In the genomic region with DNA sequence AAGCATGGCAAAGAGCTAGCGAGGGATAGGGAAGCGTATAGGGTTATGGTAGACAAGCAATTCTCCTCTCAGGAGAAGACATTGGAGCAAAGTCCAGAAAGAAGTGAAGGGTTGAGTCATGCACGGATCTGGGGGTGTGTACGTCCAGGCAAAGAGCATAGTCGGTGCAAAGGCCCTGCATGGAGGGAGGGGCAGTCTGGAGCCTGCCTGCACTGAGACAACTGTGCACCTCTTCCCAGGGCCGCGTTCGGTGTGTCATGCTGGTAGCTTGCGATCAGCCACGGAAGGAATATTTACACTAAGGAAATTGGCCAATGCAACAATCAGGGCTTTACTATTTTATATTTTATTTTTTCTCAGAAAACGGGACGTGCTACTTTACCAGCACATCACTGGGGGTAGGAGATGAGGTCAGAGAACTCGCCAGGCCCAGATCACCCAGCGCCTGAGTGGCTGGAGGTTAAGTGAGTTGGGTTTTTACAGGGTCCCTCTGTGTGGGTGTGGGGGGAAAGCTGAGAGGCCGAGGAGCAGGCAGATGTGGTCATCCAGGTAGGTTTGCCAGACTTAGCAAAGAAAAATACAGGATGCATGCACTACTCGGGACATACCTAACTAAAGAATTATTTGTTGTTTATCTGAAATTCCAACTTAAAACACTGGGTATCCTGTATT, we compare ENCODE assay signal across 1 cellular context.
TF ChIP-seq lines count a peak whose summit lies in the region.

No MANE protein-coding gene starts in this region.

TF ChIP-seq in HepG2, 621 proteins besides CTCF, POLR2A, EP300 and RAD21 (continues in another document):
- TF ChIP-seq ZNF687 (CRISPR knock-in tag; IDR thresholded peaks at IDR 0.05) (0 out of 2 replicates have a peak, but pooled peaks have one; percentile 19), HNF4A (CRISPR knock-in tag; IDR thresholded peaks at IDR 0.05) (peak; percentile 82), KLF15 (CRISPR knock-in tag; IDR thresholded peaks at IDR 0.05; ENCODE audit: borderline replicate concordance) (no peak), PHF21A (CRISPR knock-in tag; IDR thresholded peaks at IDR 0.05) (0 out of 2 replicates have a peak, but pooled peaks have one; percentile 33), GTF2F1 (IDR thresholded peaks at IDR 0.05; ENCODE audit: low read length) (no peak), ZFY (CRISPR knock-in tag; IDR thresholded peaks at IDR 0.05) (peak; percentile 20; the same call in 1 of the 2 replicates), HNF4G (IDR thresholded peaks at IDR 0.05; ENCODE audit: borderline replicate concordance, low read depth, low read length) (peak; percentile 82), HNF4G (CRISPR knock-in tag; IDR thresholded peaks at IDR 0.05; ENCODE audit: borderline replicate concordance, low read depth) (peak; percentile 44; the same call in 1 of the 2 replicates), ZNF841 (CRISPR knock-in tag; IDR thresholded peaks at IDR 0.05; ENCODE audit: borderline replicate concordance) (no peak), RARA (CRISPR knock-in tag; IDR thresholded peaks at IDR 0.05) (peak; percentile 33; the same call in 1 of the 2 replicates), HDAC2 (CRISPR knock-in tag; IDR thresholded peaks at IDR 0.05) (peak; percentile 54; the same call in 1 of the 2 replicates), ZFX (CRISPR knock-in tag; IDR thresholded peaks at IDR 0.05; ENCODE audit: low read depth) (0 out of 2 replicates have a peak, but pooled peaks have one; percentile 19), SCMH1 (CRISPR knock-in tag; IDR thresholded peaks at IDR 0.05; ENCODE audit: borderline replicate concordance) (no peak), ZSCAN25 (CRISPR knock-in tag; IDR thresholded peaks at IDR 0.05) (peak; percentile 76), SAP130 (CRISPR knock-in tag; IDR thresholded peaks at IDR 0.05; ENCODE audit: low read depth) (peak; percentile 55), FOXK1 (CRISPR knock-in tag; IDR thresholded peaks at IDR 0.05; ENCODE audit: borderline replicate concordance, low read depth) (peak; percentile 37; the same call in 1 of the 2 replicates), HOMEZ (CRISPR knock-in tag; IDR thresholded peaks at IDR 0.05; ENCODE audit: low read depth) (0 out of 2 replicates have a peak, but pooled peaks have one; percentile 21), GATAD1 (CRISPR knock-in tag; IDR thresholded peaks at IDR 0.05) (no peak), MAZ (IDR thresholded peaks at IDR 0.05; ENCODE audit: borderline replicate concordance, low read depth, low read length) (0 out of 2 replicates have a peak, but pooled peaks have one; percentile 27), MAZ (CRISPR knock-in tag; IDR thresholded peaks at IDR 0.05; ENCODE audit: low read depth) (0 out of 2 replicates have a peak, but pooled peaks have one; percentile 20), ZNF335 (CRISPR knock-in tag; IDR thresholded peaks at IDR 0.05) (0 out of 2 replicates have a peak, but pooled peaks have one; percentile 63), ZSCAN9 (CRISPR knock-in tag; IDR thresholded peaks at IDR 0.05; ENCODE audit: borderline replicate concordance) (no peak), HOXA3 (CRISPR knock-in tag; IDR thresholded peaks at IDR 0.05) (peak; percentile 54; the same call in 1 of the 2 replicates), SP1 (IDR thresholded peaks at IDR 0.05) (no peak), SP1 (CRISPR knock-in tag; IDR thresholded peaks at IDR 0.05) (peak; percentile 57; the same call in 1 of the 2 replicates), KDM2A (CRISPR knock-in tag; IDR thresholded peaks at IDR 0.05; ENCODE audit: borderline replicate concordance, low read depth) (peak; percentile 41; the same call in 1 of the 2 replicates), UBTF (CRISPR knock-in tag; IDR thresholded peaks at IDR 0.05) (0 out of 2 replicates have a peak, but pooled peaks have one; percentile 27), NR2F6 (IDR thresholded peaks at IDR 0.05) (no peak), NR2F6 (CRISPR knock-in tag; IDR thresholded peaks at IDR 0.05) (peak; percentile 17; the same call in 1 of the 2 replicates), FOXA1 (IDR thresholded peaks at IDR 0.05) (no peak), FOXA1 (CRISPR knock-in tag; IDR thresholded peaks at IDR 0.05) (peak; percentile 36; the same call in 1 of the 2 replicates), ZNF768 (CRISPR knock-in tag; IDR thresholded peaks at IDR 0.05) (0 out of 2 replicates have a peak, but pooled peaks have one; percentile 28), DNMT1 (CRISPR knock-in tag; IDR thresholded peaks at IDR 0.05) (peak; percentile 67; the same call in 1 of the 2 replicates), ZNF740 (CRISPR knock-in tag; IDR thresholded peaks at IDR 0.05) (0 out of 2 replicates have a peak, but pooled peaks have one; percentile 40), CENPX (CRISPR knock-in tag; IDR thresholded peaks at IDR 0.05) (no peak), JUND (CRISPR knock-in tag; IDR thresholded peaks at IDR 0.05) (0 out of 2 replicates have a peak, but pooled peaks have one; percentile 33), ZKSCAN8 (CRISPR knock-in tag; IDR thresholded peaks at IDR 0.05; ENCODE audit: borderline replicate concordance) (no peak), FOSL2 (CRISPR knock-in tag; IDR thresholded peaks at IDR 0.05) (peak; percentile 90), ZNF124 (CRISPR knock-in tag; IDR thresholded peaks at IDR 0.05) (peak; percentile 36; the same call in 1 of the 2 replicates), ZNF652 (CRISPR knock-in tag; IDR thresholded peaks at IDR 0.05; ENCODE audit: borderline replicate concordance, low read depth) (no peak), RFX3 (CRISPR knock-in tag; IDR thresholded peaks at IDR 0.05) (no peak)
- TF ChIP-seq, protein P1, sequence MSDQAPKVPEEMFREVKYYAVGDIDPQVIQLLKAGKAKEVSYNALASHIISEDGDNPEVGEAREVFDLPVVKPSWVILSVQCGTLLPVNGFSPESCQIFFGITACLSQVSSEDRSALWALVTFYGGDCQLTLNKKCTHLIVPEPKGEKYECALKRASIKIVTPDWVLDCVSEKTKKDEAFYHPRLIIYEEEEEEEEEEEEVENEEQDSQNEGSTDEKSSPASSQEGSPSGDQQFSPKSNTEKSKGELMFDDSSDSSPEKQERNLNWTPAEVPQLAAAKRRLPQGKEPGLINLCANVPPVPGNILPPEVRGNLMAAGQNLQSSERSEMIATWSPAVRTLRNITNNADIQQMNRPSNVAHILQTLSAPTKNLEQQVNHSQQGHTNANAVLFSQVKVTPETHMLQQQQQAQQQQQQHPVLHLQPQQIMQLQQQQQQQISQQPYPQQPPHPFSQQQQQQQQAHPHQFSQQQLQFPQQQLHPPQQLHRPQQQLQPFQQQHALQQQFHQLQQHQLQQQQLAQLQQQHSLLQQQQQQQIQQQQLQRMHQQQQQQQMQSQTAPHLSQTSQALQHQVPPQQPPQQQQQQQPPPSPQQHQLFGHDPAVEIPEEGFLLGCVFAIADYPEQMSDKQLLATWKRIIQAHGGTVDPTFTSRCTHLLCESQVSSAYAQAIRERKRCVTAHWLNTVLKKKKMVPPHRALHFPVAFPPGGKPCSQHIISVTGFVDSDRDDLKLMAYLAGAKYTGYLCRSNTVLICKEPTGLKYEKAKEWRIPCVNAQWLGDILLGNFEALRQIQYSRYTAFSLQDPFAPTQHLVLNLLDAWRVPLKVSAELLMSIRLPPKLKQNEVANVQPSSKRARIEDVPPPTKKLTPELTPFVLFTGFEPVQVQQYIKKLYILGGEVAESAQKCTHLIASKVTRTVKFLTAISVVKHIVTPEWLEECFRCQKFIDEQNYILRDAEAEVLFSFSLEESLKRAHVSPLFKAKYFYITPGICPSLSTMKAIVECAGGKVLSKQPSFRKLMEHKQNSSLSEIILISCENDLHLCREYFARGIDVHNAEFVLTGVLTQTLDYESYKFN (CRISPR knock-in tag; conservative IDR thresholded peaks at IDR 0.05) = peak; percentile 35; the same call in 1 of the 2 replicates
- TF ChIP-seq, protein P2, sequence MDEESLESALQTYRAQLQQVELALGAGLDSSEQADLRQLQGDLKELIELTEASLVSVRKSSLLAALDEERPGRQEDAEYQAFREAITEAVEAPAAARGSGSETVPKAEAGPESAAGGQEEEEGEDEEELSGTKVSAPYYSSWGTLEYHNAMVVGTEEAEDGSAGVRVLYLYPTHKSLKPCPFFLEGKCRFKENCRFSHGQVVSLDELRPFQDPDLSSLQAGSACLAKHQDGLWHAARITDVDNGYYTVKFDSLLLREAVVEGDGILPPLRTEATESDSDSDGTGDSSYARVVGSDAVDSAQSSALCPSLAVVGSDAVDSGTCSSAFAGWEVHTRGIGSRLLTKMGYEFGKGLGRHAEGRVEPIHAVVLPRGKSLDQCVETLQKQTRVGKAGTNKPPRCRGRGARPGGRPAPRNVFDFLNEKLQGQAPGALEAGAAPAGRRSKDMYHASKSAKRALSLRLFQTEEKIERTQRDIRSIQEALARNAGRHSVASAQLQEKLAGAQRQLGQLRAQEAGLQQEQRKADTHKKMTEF (CRISPR knock-in tag; IDR thresholded peaks at IDR 0.05) = 0 out of 2 replicates have a peak, but pooled peaks have one; percentile 19
